13 cellular contexts compared by ENCODE assay signal in the genomic region with DNA sequence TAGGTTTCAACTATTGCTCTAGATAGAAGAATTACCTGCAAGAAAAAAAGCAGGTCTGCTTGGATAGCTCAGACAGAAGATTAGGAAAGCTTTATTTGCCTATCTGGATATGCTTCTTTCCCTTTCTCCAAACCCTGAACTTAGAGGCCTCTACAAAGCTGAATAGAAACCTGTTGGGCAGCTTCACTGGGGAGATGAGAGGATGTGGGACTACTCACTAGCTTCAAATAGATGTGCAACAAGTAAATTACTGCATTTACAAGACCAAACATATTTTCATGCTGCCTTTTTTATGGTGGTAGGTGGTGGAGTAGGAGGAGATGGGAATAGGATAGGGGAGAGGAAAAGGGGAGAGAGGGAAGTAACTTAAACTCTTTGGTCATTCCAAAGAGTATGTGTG. TPM values are rescaled to one million over a fixed set of nuclear protein-coding genes. Genes with fewer than 3 reads are reported as not detected.
DNase-seq lines count a peak whose midpoint lies in the region; ATAC-seq, FAIRE-seq and TF ChIP-seq lines count a peak whose summit lies in the region.
"Had no signal": no experiment of that assay in that cellular context is flagged by ENCODE, and none has a peak within 500 bp of the region (broad histone marks: within the 10 kb centered on the region; RNA-seq: fewer than 3 reads in every experiment).

No MANE protein-coding gene starts in this region.

- TF ChIP-seq CTCF in K562 (IDR thresholded peaks at IDR 0.05 in 2 of 3, conservative IDR thresholded peaks at IDR 0.05 in 1 of 3; ENCODE audit: insufficient read depth in 2 of 3, low read depth in 1 of 3, low read length in 3 of 3), result no peak
- no peak for TF ChIP-seq CTCF in lung (IDR thresholded peaks at IDR 0.05; ENCODE audit: control extremely low read depth, extremely low read depth)
- no peak for TF ChIP-seq CTCF in tibial nerve (IDR thresholded peaks at IDR 0.05)

- FAIRE-seq in K562 (lab: Jason Lieb, UNC), result peak; percentile 11
- FAIRE-seq: GM12891 had no signal

- no TSS peak for BruUV-seq in K562 (replicated peaks; lab: Mats Ljungman, UMichigan)

- H4K20me1 ChIP-seq in K562 (replicated peaks; ENCODE audit: control insufficient read depth, insufficient read depth, low read length), result no peaks in the 10 kb centered on the region

- intact Hi-C loops in K562 (cut with micrococcal nuclease), result no loop called here

- H3K4me1 ChIP-seq in K562 (replicated peaks in 1 of 2; ENCODE audit: control insufficient read depth in 2 of 2, insufficient read depth in 2 of 2, low read length in 2 of 2), result no peaks in the 10 kb centered on the region; a peak in 1 of 5 replicates
- H3K4me1 ChIP-seq in lung (ENCODE audit: control insufficient read depth in 2 of 2, insufficient read depth in 2 of 2, low read length in 2 of 2), result peaks cover 0 to 15% of the 10 kb centered on the region in 2 donors
- H3K4me1 ChIP-seq in tibial nerve, result peaks cover 0 to 22% (median 16%) of the 10 kb centered on the region in 4 donors

- H3K27ac ChIP-seq in K562 (ENCODE audit: extremely low read depth, low read depth, low read length) (peak overlapping the region; percentile 28; the same call in 1 of the 3 replicates), lung (ENCODE audit: low read depth in 1 of 2, low read length in 1 of 2) (peak overlapping the region in 1 of 2 donors; percentile 77), tibial nerve (peak overlapping the region in 3 of 4 donors; percentile 53 to 89 (median 85))
- H3K27ac ChIP-seq: 22Rv1 had no signal

- TF ChIP-seq EP300 in K562 (IDR thresholded peaks at IDR 0.05; ENCODE audit: low read length), result no peak
- no peak for TF ChIP-seq EP300 in tibial nerve (IDR thresholded peaks at IDR 0.05)

- ATAC-seq in K562 (no peak; the same call in 2 of the 3 replicates), lung (ENCODE audit: insufficient read depth, low FRiP score) (peak; percentile 16)

- DNase-seq in DMS53 (lab: John Stamatoyannopoulos, UW), result peak; percentile 46
- DNase-seq in DMS53 treated with DMSO at 0.1 percent for 48 hours (lab: John Stamatoyannopoulos, UW; ENCODE audit: unreplicated experiment), result no peak
- DNase-seq in K562 (ENCODE audit: extremely low read depth in 1 of 4, low spot score in 3 of 4), result no peak
- no peak for DNase-seq in lung (ENCODE audit: low spot score)
- no peak for DNase-seq in tibial nerve (ENCODE audit: low spot score in 2 of 2)
- no peak for DNase-seq in iPS-NIHi7 (ENCODE audit: extremely low spot score)
- DNase-seq in HEK293T (ENCODE audit: extremely low spot score), result no peak
- DNase-seq in NCI-H524 treated with DMSO at 0.1 percent for 48 hours (lab: John Stamatoyannopoulos, UW), result no peak
- DNase-seq: activated gamma-delta T cell, NCI-H2107, T-helper 17 cell had no signal

- CTCF ChIA-PET in K562 (lab: Yijun Ruan, JAX; ENCODE audit: low intra/inter-chr PET ratio), result no interaction called here
- CTCF ChIA-PET in HEK293T (lab: Yijun Ruan, JAX), result interaction anchor here (0.7 kb wide), 1 partner anchor 43 kb away, joined by 3 read pairs; no protein-coding TSS in a partner anchor

- no peak overlapping the region for H3K9ac ChIP-seq in K562 (ENCODE audit: insufficient read depth in 1 of 2, low read depth in 2 of 2, low read length in 2 of 2)

- H2AFZ ChIP-seq in K562 (ENCODE audit: low read depth, low read length), result peak overlapping the region; percentile 25; the same call in 1 of the 2 replicates

- TF ChIP-seq RAD21 in K562 (CRISPR knock-in tag; conservative IDR thresholded peaks at IDR 0.05 in 1 of 2, IDR thresholded peaks at IDR 0.05 in 1 of 2), result no peak

- no peak overlapping the region for H3K4me2 ChIP-seq in K562 (ENCODE audit: insufficient read depth, low read length)

- H3K27me3 ChIP-seq in K562 (ENCODE audit: control insufficient read depth in 2 of 2, insufficient read depth in 2 of 2, low read length in 2 of 2) (no peaks in the 10 kb centered on the region; a peak in 1 of 5 replicates), lung (ENCODE audit: control insufficient read depth, insufficient read depth) (no peaks in the 10 kb centered on the region), tibial nerve (no peaks in the 10 kb centered on the region)

- TF ChIP-seq POLR2A in K562 (conservative IDR thresholded peaks at IDR 0.05), result no peak
- no peak for TF ChIP-seq POLR2A in tibial nerve (IDR thresholded peaks at IDR 0.05)

- no peaks in the 10 kb centered on the region for H3K79me2 ChIP-seq in K562 (ENCODE audit: control insufficient read depth, insufficient read depth, low read length)

- POLR2A ChIA-PET in K562 (lab: Yijun Ruan, JAX), result interaction anchor here (1.0 to 1.5 kb wide), 4 partner anchors 9 to 31 kb away, joined by 3 to 4 read pairs (median 3); no protein-coding TSS in a partner anchor
- POLR2A ChIA-PET in HEK293T (lab: Yijun Ruan, JAX), result no interaction called here

- in situ Hi-C loops in K562 (cut with MboI), result no loop called here

- H3K36me3 ChIP-seq in K562 (ENCODE audit: control insufficient read depth, insufficient read depth, low read length) (no peaks in the 10 kb centered on the region), lung (ENCODE audit: control insufficient read depth in 2 of 2, insufficient read depth in 2 of 2, low read length in 2 of 2) (no peaks in the 10 kb centered on the region), tibial nerve (no peaks in the 10 kb centered on the region)

- H3K9me3 ChIP-seq in K562 (replicated peaks; ENCODE audit: control insufficient read depth, insufficient read depth, low read depth, low read length) (no peaks in the 10 kb centered on the region), lung (ENCODE audit: control insufficient read depth in 2 of 2, insufficient read depth in 1 of 2, low read length in 1 of 2) (no peaks in the 10 kb centered on the region), tibial nerve (no peaks in the 10 kb centered on the region)

- no peak overlapping the region for H3K4me3 ChIP-seq in K562
- H3K4me3 ChIP-seq in lung, result no peak overlapping the region
- no peak overlapping the region for H3K4me3 ChIP-seq in tibial nerve

- H3K9me1 ChIP-seq in K562 (ENCODE audit: control insufficient read depth, insufficient read depth, low read length), result no peaks in the 10 kb centered on the region

RNA-seq across cellular contexts. Expression of a gene that starts 6.4 kb away (rescaled TPM):
- total RNA-seq in K562 (2011; cell fraction: chromatin; rRNA removed; ENCODE audit: low replicate concordance), result not detected in 2 replicates
- total RNA-seq in K562 (2011; cell fraction: nucleolus; rRNA removed), result not detected in 2 replicates
- not detected in 2 replicates for total RNA-seq in K562 (2011; cell fraction: nucleoplasm; rRNA removed)
- total RNA-seq in K562 (2014; rRNA removed) (not detected in 2 replicates), K562 (2014; rRNA removed; fragmentation: Illumina TruSeq; extraction: Trizol) (not detected in 2 replicates), K562 (2015; rRNA removed; fragmentation: Illumina TruSeq; extraction: Trizol) (not detected in 2 replicates), K562 (2021) (not detected in 2 replicates), lung (1 to 10 TPM in 1 of 2 donors, under 1 TPM in 1; 0.17 to 1.8 TPM), tibial nerve (not detected)
- polyA plus RNA-seq in K562 (2011; rRNA removed) (0.03 TPM in 1 of 2 replicates, not detected in the other), K562 (2014; fragmentation: Illumina TruSeq; extraction: Trizol) (not detected in 2 replicates), K562 (2014; fragmentation: Nextera tagmentation; extraction: Ambion mirVana) (not detected), K562 (2014; rRNA removed) (not detected in 2 replicates), lung (under 1 TPM; 0.67 to 0.97 TPM)
- polyA plus RNA-seq in K562 (2011; cell fraction: cytosol; rRNA removed), result 0.01 TPM in 1 of 2 replicates, not detected in the other
- polyA plus RNA-seq in K562 (2011; cell fraction: nucleus; rRNA removed), result not detected in 2 replicates
- polyA plus RNA-seq in K562 (2012), result not detected in 2 replicates
- polyA minus RNA-seq in K562 (2011; rRNA and poly(A)+ RNA removed), result not detected in 2 replicates
- polyA minus RNA-seq in K562 (2011; cell fraction: cytosol; rRNA and poly(A)+ RNA removed), result not detected in 2 replicates
- polyA minus RNA-seq in K562 (2011; cell fraction: nucleus; rRNA and poly(A)+ RNA removed), result not detected in 2 replicates
- total RNA-seq: T-helper 17 cell had no signal

RNA-seq across cellular contexts. Expression of a gene that starts 34.3 kb away (rescaled TPM):
- 2.8 and 11.8 TPM in 2 replicates for total RNA-seq in K562 (2011; cell fraction: chromatin; rRNA removed; ENCODE audit: low replicate concordance)
- 0.67 and 2.5 TPM in 2 replicates for total RNA-seq in K562 (2011; cell fraction: nucleolus; rRNA removed)
- total RNA-seq in K562 (2011; cell fraction: nucleoplasm; rRNA removed), result 4.9 TPM in 2 replicates
- total RNA-seq in K562 (2014; rRNA removed) (2.4 and 3.3 TPM in 2 replicates), K562 (2014; rRNA removed; fragmentation: Illumina TruSeq; extraction: Trizol) (4.7 and 6.1 TPM in 2 replicates), K562 (2015; rRNA removed; fragmentation: Illumina TruSeq; extraction: Trizol) (4.4 and 5.9 TPM in 2 replicates), K562 (2021) (5.4 and 6.0 TPM in 2 replicates), lung (100 to 1,000 TPM in 1 of 2 donors, 10 to 100 TPM in 1; 60.9 to 127 TPM), tibial nerve (10 to 100 TPM; 30.2 to 65.1 (median 45.8) TPM)
- polyA plus RNA-seq in K562 (2011; rRNA removed) (1.3 and 3.4 TPM in 2 replicates), K562 (2014; fragmentation: Illumina TruSeq; extraction: Trizol) (3.3 and 5.6 TPM in 2 replicates), K562 (2014; fragmentation: Nextera tagmentation; extraction: Ambion mirVana) (1 to 10 TPM; 2.2 to 3.3 TPM), K562 (2014; rRNA removed) (3.8 and 4.7 TPM in 2 replicates), lung (10 to 100 TPM; 16.5 to 81.9 TPM)
- 0.41 and 0.45 TPM in 2 replicates for polyA plus RNA-seq in K562 (2011; cell fraction: cytosol; rRNA removed)
- polyA plus RNA-seq in K562 (2011; cell fraction: nucleus; rRNA removed), result 1.5 and 2.0 TPM in 2 replicates
- 2.7 and 3.4 TPM in 2 replicates for polyA plus RNA-seq in K562 (2012)
- polyA minus RNA-seq in K562 (2011; rRNA and poly(A)+ RNA removed), result 1.4 and 1.9 TPM in 2 replicates
- 0.55 and 2.0 TPM in 2 replicates for polyA minus RNA-seq in K562 (2011; cell fraction: cytosol; rRNA and poly(A)+ RNA removed)
- polyA minus RNA-seq in K562 (2011; cell fraction: nucleus; rRNA and poly(A)+ RNA removed), result 2.3 and 3.6 TPM in 2 replicates

RNA-seq across cellular contexts. Expression of a gene that starts 38.4 kb away (rescaled TPM):
- total RNA-seq in K562 (2011; cell fraction: chromatin; rRNA removed; ENCODE audit: low replicate concordance), result 0.09 TPM in 1 of 2 replicates, not detected in the other
- 0.13 and 0.17 TPM in 2 replicates for total RNA-seq in K562 (2011; cell fraction: nucleolus; rRNA removed)
- total RNA-seq in K562 (2011; cell fraction: nucleoplasm; rRNA removed), result not detected in 2 replicates
- total RNA-seq in K562 (2014; rRNA removed), result not detected in 2 replicates
- not detected in 2 replicates for total RNA-seq in K562 (2014; rRNA removed; fragmentation: Illumina TruSeq; extraction: Trizol)
- not detected in 2 replicates for total RNA-seq in K562 (2015; rRNA removed; fragmentation: Illumina TruSeq; extraction: Trizol)
- 0.04 and 0.22 TPM in 2 replicates for total RNA-seq in K562 (2021)
- polyA plus RNA-seq in K562 (2011; rRNA removed), result 0.03 and 0.08 TPM in 2 replicates
- 0.03 TPM in 1 of 2 replicates, not detected in the other for polyA plus RNA-seq in K562 (2011; cell fraction: cytosol; rRNA removed)
- 0.09 TPM in 1 of 2 replicates, not detected in the other for polyA plus RNA-seq in K562 (2011; cell fraction: nucleus; rRNA removed)
- polyA plus RNA-seq in K562 (2012), result 0.07 TPM in 1 of 2 replicates, not detected in the other
- polyA plus RNA-seq in K562 (2014; fragmentation: Illumina TruSeq; extraction: Trizol), result 0.08 TPM in 1 of 2 replicates, not detected in the other
- under 1 TPM in 1 of 2 experiments, not detected in 1; 0.03 TPM for polyA plus RNA-seq in K562 (2014; fragmentation: Nextera tagmentation; extraction: Ambion mirVana)
- not detected in 2 replicates for polyA plus RNA-seq in K562 (2014; rRNA removed)
- polyA minus RNA-seq in K562 (2011; rRNA and poly(A)+ RNA removed), result 0.09 and 0.11 TPM in 2 replicates
- not detected in 2 replicates for polyA minus RNA-seq in K562 (2011; cell fraction: cytosol; rRNA and poly(A)+ RNA removed)
- polyA minus RNA-seq in K562 (2011; cell fraction: nucleus; rRNA and poly(A)+ RNA removed), result not detected in 2 replicates
- total RNA-seq in lung, result under 1 TPM in 1 of 2 donors, not detected in 1; 0.15 TPM
- under 1 TPM in 1 of 2 donors, not detected in 1; 0.12 TPM for polyA plus RNA-seq in lung
- total RNA-seq in tibial nerve, result not detected
- total RNA-seq: T-helper 17 cell had no signal
